In genomic region chr22:21014202-21015050, GRCh38 we compare ENCODE assay signal across 1 cellular context.
TF ChIP-seq lines count a peak whose summit lies in the region.

No MANE protein-coding gene starts in this region.

TF ChIP-seq in K562, 482 proteins besides CTCF, POLR2A, EP300 and RAD21 (continued from another document and continues in another):
- TF ChIP-seq RNF2 (IDR thresholded peaks at IDR 0.05) (no peak), RBM14 (IDR thresholded peaks at IDR 0.05; ENCODE audit: borderline replicate concordance, insufficient read depth, low read depth, low read length) (0 out of 2 replicates have a peak, but pooled peaks have one; percentile 26), E2F1 (CRISPR knock-in tag; IDR thresholded peaks at IDR 0.05) (peak; percentile 95), CTCFL (IDR thresholded peaks at IDR 0.05; ENCODE audit: borderline replicate concordance, insufficient read depth, low read depth, low read length, poor library complexity, severe bottlenecking) (no peak), RHOXF2B (CRISPR knock-in tag; conservative IDR thresholded peaks at IDR 0.05) (peak; percentile 77; the same call in 1 of the 2 replicates), GATA2 (CRISPR knock-in tag; IDR thresholded peaks at IDR 0.05) (no peak), ZNF561 (CRISPR knock-in tag; conservative IDR thresholded peaks at IDR 0.05) (0 out of 2 replicates have a peak, but pooled peaks have one; percentile 21), RBM34 (IDR thresholded peaks at IDR 0.05; ENCODE audit: borderline replicate concordance, insufficient read depth, low read length) (no peak), NR0B1 (IDR thresholded peaks at IDR 0.05; ENCODE audit: partially characterized antibody) (no peak), ZNF140 (CRISPR knock-in tag; IDR thresholded peaks at IDR 0.05) (no peak), ZNF644 (tag; IDR thresholded peaks at IDR 0.05; ENCODE audit: low read depth) (no peak), POLR2H (tag; IDR thresholded peaks at IDR 0.05; ENCODE audit: low read depth) (no peak), TFE3 (CRISPR knock-in tag; IDR thresholded peaks at IDR 0.05) (no peak; the same call in 1 of the 2 replicates), ATF1 (CRISPR knock-in tag; IDR thresholded peaks at IDR 0.05) (no peak), ATF1 (tag; IDR thresholded peaks at IDR 0.05) (peak; percentile 98), TEAD2 (tag; IDR thresholded peaks at IDR 0.05) (no peak), ARID3B (CRISPR knock-in tag; IDR thresholded peaks at IDR 0.05; ENCODE audit: borderline replicate concordance) (peak; percentile 98), ILK (tag; IDR thresholded peaks at IDR 0.05; ENCODE audit: borderline replicate concordance, low read depth) (no peak), ZBTB2 (IDR thresholded peaks at IDR 0.05) (no peak), ZNF586 (CRISPR knock-in tag; conservative IDR thresholded peaks at IDR 0.05) (no peak), ZNF77 (CRISPR knock-in tag; IDR thresholded peaks at IDR 0.05) (no peak), ZNF449 (CRISPR knock-in tag; IDR thresholded peaks at IDR 0.05) (0 out of 2 replicates have a peak, but pooled peaks have one; percentile 14), ZNF41 (CRISPR knock-in tag; conservative IDR thresholded peaks at IDR 0.05) (peak; percentile 15; the same call in 1 of the 2 replicates), ZNF280A (IDR thresholded peaks at IDR 0.05; ENCODE audit: low read depth, partially characterized antibody) (no peak), HEY1 (CRISPR knock-in tag; IDR thresholded peaks at IDR 0.05; ENCODE audit: borderline replicate concordance) (0 out of 2 replicates have a peak, but pooled peaks have one; percentile 5), BMI1 (IDR thresholded peaks at IDR 0.05; ENCODE audit: low read length) (peak; percentile 100), COPS2 (conservative IDR thresholded peaks at IDR 0.05) (no peak), ZC3H4 (CRISPR knock-in tag; IDR thresholded peaks at IDR 0.05; ENCODE audit: borderline replicate concordance) (no peak), UBTF (IDR thresholded peaks at IDR 0.05; ENCODE audit: borderline replicate concordance in 1 of 2, low read depth in 2 of 2, low read length in 2 of 2) (peak; percentile 90 to 93; a peak in 3 of 4 replicates), HMBOX1 (IDR thresholded peaks at IDR 0.05) (no peak), REST (CRISPR knock-in tag; IDR thresholded peaks at IDR 0.05; ENCODE audit: low read depth) (peak; percentile 89), ZNF124 (CRISPR knock-in tag; IDR thresholded peaks at IDR 0.05) (no peak), ZBTB5 (IDR thresholded peaks at IDR 0.05) (no peak)
